In genomic region chr14:52272375-52272774, GRCh38 we compare ENCODE assay signal across 9 cellular contexts. TPM values are rescaled to one million over a fixed set of nuclear protein-coding genes. Genes with fewer than 3 reads are reported as not detected.
A peak's percentile ranks its signal among the peaks of the same experiment; 100 is the strongest.
DNase-seq lines count a peak whose midpoint lies in the region; ATAC-seq and TF ChIP-seq lines count a peak whose summit lies in the region.
"Had no signal": no experiment of that assay in that cellular context is flagged by ENCODE, and none has a peak within 500 bp of the region (broad histone marks: within the 10 kb centered on the region; RNA-seq: fewer than 3 reads in every experiment).

No MANE protein-coding gene starts in this region.

- no peak overlapping the region for H3K23ac ChIP-seq in mesenchymal stem cell (ENCODE audit: low read length in 2 of 2)

- peaks cover 25 to 42% of the 10 kb centered on the region in 2 experiments for H3K27me3 ChIP-seq in mesenchymal stem cell (ENCODE audit: control insufficient read depth in 1 of 2, insufficient read depth in 1 of 2, low read length in 2 of 2)

- no peak overlapping the region for H3K14ac ChIP-seq in mesenchymal stem cell (ENCODE audit: low read length in 2 of 2)

- H2AFZ ChIP-seq in mesenchymal stem cell (ENCODE audit: low read depth, low read length) = no peak overlapping the region

- no peak overlapping the region for H2BK15ac ChIP-seq in mesenchymal stem cell (ENCODE audit: low read depth, poor library complexity, severe bottlenecking)

- H2BK120ac ChIP-seq in mesenchymal stem cell (ENCODE audit: low read depth, low read length) = no peak overlapping the region

- H3K27ac ChIP-seq in mesenchymal stem cell (ENCODE audit: low read length, poor library complexity, severe bottlenecking) = no peak overlapping the region
- H3K27ac ChIP-seq: ascending aorta had no signal

- H3K4me3 ChIP-seq in WI38 (ENCODE audit: low read depth, low read length) (no peak overlapping the region), mesenchymal stem cell (ENCODE audit: insufficient read depth in 1 of 2, low read depth in 1 of 2, low read length in 2 of 2) (no peak overlapping the region)
- H3K4me3 ChIP-seq: ascending aorta had no signal

- H3K4ac ChIP-seq in mesenchymal stem cell (ENCODE audit: low read depth in 1 of 2, low read length in 2 of 2) = no peak overlapping the region

- DNase-seq in DMS53 (lab: John Stamatoyannopoulos, UW) (peak; percentile 61), HT-29 (ENCODE audit: low spot score) (peak; percentile 25), mesenchymal stem cell (peak; percentile 42), GOT3 (lab: John Stamatoyannopoulos, UW) (no peak)

- no peak overlapping the region for H2BK12ac ChIP-seq in mesenchymal stem cell (ENCODE audit: low read length in 2 of 2)

- H3K79me1 ChIP-seq in mesenchymal stem cell (replicated peaks; ENCODE audit: low read length, poor library complexity, severe bottlenecking) = no peaks in the 10 kb centered on the region

- H2AK5ac ChIP-seq in mesenchymal stem cell (ENCODE audit: low read length, severe bottlenecking) = no peak overlapping the region

- no peaks in the 10 kb centered on the region for H3K36me3 ChIP-seq in mesenchymal stem cell (ENCODE audit: control insufficient read depth in 1 of 2, insufficient read depth in 2 of 2, low read depth in 1 of 2, low read length in 2 of 2)
- H3K36me3 ChIP-seq: ascending aorta had no signal

- no peak overlapping the region for H4K91ac ChIP-seq in mesenchymal stem cell (ENCODE audit: low read length)

- H3K9ac ChIP-seq in mesenchymal stem cell (ENCODE audit: low read length) = no peak overlapping the region

- TF ChIP-seq CTCF in WI38 (IDR thresholded peaks at IDR 0.05; ENCODE audit: low read depth, low read length) = peak; percentile 15; the same call in 1 of the 2 replicates

- H3K18ac ChIP-seq in mesenchymal stem cell (ENCODE audit: low read depth in 1 of 2, low read length in 2 of 2) = no peak overlapping the region

- no peak for ATAC-seq in GM18519 (IDR thresholded peaks at IDR 0.05; ENCODE audit: low FRiP score, unreplicated experiment)
- ATAC-seq in HG03135 (IDR thresholded peaks at IDR 0.05; ENCODE audit: unreplicated experiment) = no peak
- ATAC-seq in GM18873 (IDR thresholded peaks at IDR 0.05; ENCODE audit: low FRiP score, unreplicated experiment) = no peak

- H2BK5ac ChIP-seq in mesenchymal stem cell (ENCODE audit: low read depth, low read length, poor library complexity, severe bottlenecking) = no peak overlapping the region

- no peak overlapping the region for H4K8ac ChIP-seq in mesenchymal stem cell (ENCODE audit: low read length)

- peaks cover 13% of the 10 kb centered on the region for H3K4me1 ChIP-seq in mesenchymal stem cell (ENCODE audit: control insufficient read depth, insufficient read depth, low read depth, low read length)
- H3K4me1 ChIP-seq: ascending aorta had no signal

- no peaks in the 10 kb centered on the region for H3K9me3 ChIP-seq in mesenchymal stem cell (ENCODE audit: control insufficient read depth, low read length)
- H3K9me3 ChIP-seq: ascending aorta had no signal

- H3K4me2 ChIP-seq in mesenchymal stem cell (ENCODE audit: low read length, poor library complexity, severe bottlenecking) = no peak overlapping the region

- WGBS in mesenchymal stem cell = 81% methylated on average over 3 of the region's 3 CpGs

RNA-seq across cellular contexts. Expression of gene PTGDR, which starts 4.9 kb away (rescaled TPM):
- not detected in 2 replicates for total RNA-seq in HT-29 (2014; rRNA removed; shearing (Covaris generic))
- polyA plus RNA-seq in mesenchymal stem cell (2013, experiment 1 of 2) = not detected
- not detected for polyA plus RNA-seq in mesenchymal stem cell (2013, experiment 2 of 2)

RNA-seq across cellular contexts. Expression of gene PTGER2, which starts 41.7 kb away (rescaled TPM):
- total RNA-seq in HT-29 (2014; rRNA removed; shearing (Covaris generic)) = not detected in 2 replicates
- polyA plus RNA-seq in mesenchymal stem cell (2013, experiment 1 of 2) = 17.5 TPM
- polyA plus RNA-seq in mesenchymal stem cell (2013, experiment 2 of 2) = 17.8 TPM
